In the genomic region with DNA sequence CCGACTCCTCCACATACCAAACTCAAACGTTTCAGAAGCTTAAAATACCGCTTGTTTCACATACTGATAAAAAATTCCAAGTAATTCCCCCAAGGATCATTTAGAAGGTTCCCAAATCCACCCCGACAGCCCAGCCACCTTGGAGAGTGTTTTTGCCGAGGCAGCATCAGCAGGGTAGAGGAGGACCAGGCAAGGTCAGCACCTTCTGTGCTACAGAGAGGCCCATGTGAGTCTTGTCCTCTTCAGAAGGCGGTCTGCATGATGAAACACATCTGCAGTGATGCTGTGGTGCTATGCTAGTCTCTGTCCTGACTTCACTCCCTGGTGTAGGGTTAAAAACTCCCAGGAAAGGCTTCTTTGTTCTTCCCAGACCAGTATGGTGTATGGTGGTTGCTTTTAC, we compare ENCODE assay signal across 15 cellular contexts.
A peak's percentile ranks its signal among the peaks of the same experiment; 100 is the strongest.
DNase-seq lines count a peak whose midpoint lies in the region; ATAC-seq and TF ChIP-seq lines count a peak whose summit lies in the region.
"Had no signal": no experiment of that assay in that cellular context is flagged by ENCODE, and none has a peak within 500 bp of the region (broad histone marks: within the 10 kb centered on the region; RNA-seq: fewer than 3 reads in every experiment).

No MANE protein-coding gene starts in this region.

- H3K27ac ChIP-seq in gastroesophageal sphincter (peak overlapping the region in 3 of 4 donors; percentile 12 to 84 (median 78)), aorta (ENCODE audit: low read depth in 1 of 2, low read length in 2 of 2) (peak overlapping the region; percentile 75 to 78)
- H3K27ac ChIP-seq: cardiac muscle cell had no signal

- TF ChIP-seq POLR2A in gastroesophageal sphincter (IDR thresholded peaks at IDR 0.05), result no peak

- H3K36me3 ChIP-seq in gastroesophageal sphincter, result no peaks in the 10 kb centered on the region
- H3K36me3 ChIP-seq in aorta (ENCODE audit: control insufficient read depth in 1 of 2, insufficient read depth in 2 of 2, low read length in 1 of 2), result no peaks in the 10 kb centered on the region
- H3K36me3 ChIP-seq: cardiac muscle cell had no signal

- H3K9me3 ChIP-seq in gastroesophageal sphincter (no peaks in the 10 kb centered on the region), aorta (ENCODE audit: control insufficient read depth, low read length) (no peaks in the 10 kb centered on the region)

- 47 to 62% methylated on average over 5 to 6 of the region's 6 CpGs for WGBS in gastroesophageal sphincter (ENCODE audit: low coverage in 1 of 2), 2 donors
- WGBS in aorta, 2 donors, result 33 to 44% methylated on average over 6 of the region's 6 CpGs

- no peaks in the 10 kb centered on the region for H3K27me3 Mint-ChIP-seq in nephron progenitor cell (ENCODE audit: low read depth, poor library complexity)
- H3K27me3 Mint-ChIP-seq: activated CD4-positive, alpha-beta T cell treated with anti-CD3 and anti-CD28 coated beads, Interleukin-2, amount 10 ng/mL, durations not matched to agents 7 days and 5 days had no signal

- DNase-seq in Right ventricle myocardium inferior (ENCODE audit: missing footprints) (no peak), cardiac septum (ENCODE audit: low spot score) (no peak), nephron progenitor cell (peak; percentile 12), aorta (no peak), GM03348 (ENCODE audit: low spot score) (no peak), glomerular visceral epithelial cell (ENCODE audit: extremely low spot score) (no peak), GM19238 (ENCODE audit: insufficient read length, low spot score) (no peak)
- DNase-seq: activated CD4-positive, alpha-beta T cell treated with anti-CD3 and anti-CD28 coated beads, Interleukin-2, amount 10 ng/mL, durations not matched to agents 7 days and 5 days; left colon; NCI-H187 treated with DMSO at 0.1 percent for 48 hours; NCI-H526 treated with DMSO at 0.1 percent for 48 hours; T-helper 9 cell had no signal

- peaks cover 88% of the 10 kb centered on the region for H3K4me1 Mint-ChIP-seq in nephron progenitor cell

- no peak for TF ChIP-seq EP300 in gastroesophageal sphincter (IDR thresholded peaks at IDR 0.05)

- H3K4me1 ChIP-seq in gastroesophageal sphincter, result peaks cover 19 to 72% (median 20%) of the 10 kb centered on the region in 3 donors
- H3K4me1 ChIP-seq in aorta (ENCODE audit: control insufficient read depth in 1 of 2, insufficient read depth in 2 of 2, low read length in 2 of 2), result peaks cover 2 to 17% of the 10 kb centered on the region in 2 donors

- ATAC-seq in Right ventricle myocardium inferior, result peak; percentile 42
- ATAC-seq in gastroesophageal sphincter, result no peak
- no peak for ATAC-seq in aorta (ENCODE audit: low FRiP score)
- ATAC-seq: left colon had no signal

- H3K4me3 Mint-ChIP-seq in nephron progenitor cell, result peak overlapping the region; percentile 41
- H3K4me3 Mint-ChIP-seq: activated CD4-positive, alpha-beta T cell treated with anti-CD3 and anti-CD28 coated beads, Interleukin-2, amount 10 ng/mL, durations not matched to agents 7 days and 5 days had no signal

- no peaks in the 10 kb centered on the region for H3K9me3 Mint-ChIP-seq in nephron progenitor cell
- H3K9me3 Mint-ChIP-seq: activated CD4-positive, alpha-beta T cell treated with anti-CD3 and anti-CD28 coated beads, Interleukin-2, amount 10 ng/mL, durations not matched to agents 7 days and 5 days; activated T-helper 2 cell treated with anti-CD3 and anti-CD28 coated beads, Interferon-gamma antibody, Interleukin-2, Interleukin-4, amounts not matched to agents 10 μg/mL and 5 μg/mL and 100 μg/mL, durations not matched to agents 14 hours and 24 hours and 36 hours had no signal

- intact Hi-C loops in Right ventricle myocardium inferior (cut with DNase I) (loop anchor here (2.0 to 5.0 kb wide), 2 partner anchors 49 to 88 kb away; a partner anchor contains a TSS), cardiac septum (cut with DNase I) (loop anchor here (5.0 kb wide), 1 partner anchor 89 kb away; a partner anchor contains a TSS), aorta (cut with DNase I) (loop anchor here (5.0 to 10.0 kb wide), 3 partner anchors 46 to 164 kb away; a partner anchor contains a TSS)

- H3K4me3 ChIP-seq in gastroesophageal sphincter (no peak overlapping the region), aorta (ENCODE audit: low read length in 2 of 2) (no peak overlapping the region)
- H3K4me3 ChIP-seq: cardiac muscle cell had no signal

- no peak for TF ChIP-seq CTCF in gastroesophageal sphincter (IDR thresholded peaks at IDR 0.05)
- no peak for TF ChIP-seq CTCF in nephron progenitor cell (IDR thresholded peaks at IDR 0.05)

- no peaks in the 10 kb centered on the region for H3K27me3 ChIP-seq in gastroesophageal sphincter
- H3K27me3 ChIP-seq in aorta (ENCODE audit: control insufficient read depth in 1 of 2, insufficient read depth in 2 of 2, low read length in 1 of 2), result no peaks in the 10 kb centered on the region
- H3K27me3 ChIP-seq: cardiac muscle cell had no signal

- H3K36me3 Mint-ChIP-seq in nephron progenitor cell (ENCODE audit: low read depth), result peaks cover 23% of the 10 kb centered on the region

- H3K27ac Mint-ChIP-seq in nephron progenitor cell, result peak overlapping the region; percentile 98
- H3K27ac Mint-ChIP-seq: activated CD4-positive, alpha-beta T cell treated with anti-CD3 and anti-CD28 coated beads, Interleukin-2, amount 10 ng/mL, durations not matched to agents 7 days and 5 days; activated T-helper 2 cell treated with anti-CD3 and anti-CD28 coated beads, Interferon-gamma antibody, Interleukin-2, Interleukin-4, amounts not matched to agents 10 μg/mL and 5 μg/mL and 100 μg/mL, durations not matched to agents 14 hours and 24 hours and 36 hours had no signal
